19 cellular contexts compared by ENCODE assay signal in genomic region chr2:224156436-224156835, GRCh38.
"Had no signal": no experiment of that assay in that cellular context is flagged by ENCODE, and none has a peak within 500 bp of the region (broad histone marks: within the 10 kb centered on the region; RNA-seq: fewer than 3 reads in every experiment).

No MANE protein-coding gene starts in this region.

- H3K4me1 Mint-ChIP-seq: immature natural killer cell; naive thymus-derived CD8-positive, alpha-beta T cell had no signal

- DNase-seq: effector memory CD8-positive, alpha-beta T cell; foreskin fibroblast; glutamatergic neuron; immature natural killer cell; mucosa of descending colon; naive thymus-derived CD8-positive, alpha-beta T cell; small intestine; stimulated activated CD4-positive, alpha-beta T cell treated with anti-CD3 and anti-CD28 coated beads, Interleukin-2, amount 100 ng/mL, for 48 hours; stimulated activated naive CD4-positive, alpha-beta T cell treated with Interleukin-2 at 50 U/mL for 16 hours; thyroid gland; upper lobe of left lung; uterus had no signal

- H3K27me3 Mint-ChIP-seq: dendritic cell treated with granulocyte-macrophage colony-stimulating factor and Interleukin-4, amounts not matched to agents 40 ng/mL and 50 ng/mL, for 4 days had no signal

- H3K4me1 ChIP-seq: gastroesophageal sphincter, right atrium auricular region, suprapubic skin, thyroid gland, upper lobe of left lung, uterus had no signal

- H3K27me3 ChIP-seq: esophagus muscularis mucosa, gastroesophageal sphincter, neutrophil, right atrium auricular region, suprapubic skin, thyroid gland, upper lobe of left lung, uterus had no signal

- FAIRE-seq: small intestine had no signal

- ATAC-seq: effector memory CD8-positive, alpha-beta T cell; gastroesophageal sphincter; mucosa of descending colon; naive thymus-derived CD8-positive, alpha-beta T cell had no signal

- H3K27ac ChIP-seq: epithelial cell of prostate, esophagus muscularis mucosa, gastroesophageal sphincter, neutrophil, right atrium auricular region, suprapubic skin, thyroid gland, upper lobe of left lung, uterus had no signal

- H3K27ac Mint-ChIP-seq: dendritic cell treated with granulocyte-macrophage colony-stimulating factor and Interleukin-4, amounts not matched to agents 40 ng/mL and 50 ng/mL, for 4 days; effector memory CD8-positive, alpha-beta T cell; immature natural killer cell; naive thymus-derived CD8-positive, alpha-beta T cell had no signal

- H3K9me3 ChIP-seq: esophagus muscularis mucosa, gastroesophageal sphincter, mucosa of descending colon, neutrophil, right atrium auricular region, suprapubic skin, thyroid gland, upper lobe of left lung, uterus had no signal

- H3K36me3 ChIP-seq: esophagus muscularis mucosa, gastroesophageal sphincter, neutrophil, right atrium auricular region, suprapubic skin, thyroid gland, upper lobe of left lung, uterus had no signal

- H3K4me3 ChIP-seq: esophagus muscularis mucosa, gastroesophageal sphincter, mucosa of descending colon, right atrium auricular region, suprapubic skin, thyroid gland, upper lobe of left lung, uterus had no signal

- H3K36me3 Mint-ChIP-seq: immature natural killer cell; naive thymus-derived CD8-positive, alpha-beta T cell had no signal

- H3K4me3 Mint-ChIP-seq: dendritic cell treated with granulocyte-macrophage colony-stimulating factor and Interleukin-4, amounts not matched to agents 40 ng/mL and 50 ng/mL, for 4 days; effector memory CD8-positive, alpha-beta T cell; immature natural killer cell; naive thymus-derived CD8-positive, alpha-beta T cell had no signal

- H3K9me3 Mint-ChIP-seq: dendritic cell treated with granulocyte-macrophage colony-stimulating factor and Interleukin-4, amounts not matched to agents 40 ng/mL and 50 ng/mL, for 4 days; effector memory CD8-positive, alpha-beta T cell; immature natural killer cell; naive thymus-derived CD8-positive, alpha-beta T cell had no signal
